Comparison of ENCODE assay signal across 32 cellular contexts in genomic region chr6:24072038-24072746, GRCh38. TPM values are rescaled to one million over a fixed set of nuclear protein-coding genes. Genes with fewer than 3 reads are reported as not detected.
DNase-seq lines count a peak whose midpoint lies in the region; ATAC-seq, FAIRE-seq and TF ChIP-seq lines count a peak whose summit lies in the region.
"Had no signal": no experiment of that assay in that cellular context is flagged by ENCODE, and none has a peak within 500 bp of the region (broad histone marks: within the 10 kb centered on the region; RNA-seq: fewer than 3 reads in every experiment).

No MANE protein-coding gene starts in this region.

- intact Hi-C loops in GM12878 (cut with micrococcal nuclease; ENCODE audit: unreplicated experiment) = no loop called here

- no peak for TF ChIP-seq RAD21 in GM12878 (IDR thresholded peaks at IDR 0.05; ENCODE audit: insufficient read depth, low read depth, low read length)

- WGBS in GM12878 (ENCODE audit: insufficient coverage, insufficient replicate concordance, low lambda C conversion rate, missing lambda C conversion rate) = 23% methylated on average over 6 of the region's 6 CpGs

- H3K27me3 ChIP-seq in GM12878 (replicated peaks in 1 of 2; ENCODE audit: control insufficient read depth in 2 of 2, insufficient read depth in 2 of 2, low read length in 1 of 2) = no peaks in the 10 kb centered on the region
- H3K27me3 ChIP-seq: adrenal gland had no signal

- no TSS peak for BruUV-seq in GM12878 (replicated peaks; lab: Mats Ljungman, UMichigan)

- TF ChIP-seq CTCF in GM12865 (IDR thresholded peaks at IDR 0.05; ENCODE audit: insufficient read depth, low read depth, low read length, missing control alignments) (no peak), GM12878 (IDR thresholded peaks at IDR 0.05 in 2 of 3, conservative IDR thresholded peaks at IDR 0.05 in 1 of 3; ENCODE audit: control insufficient read depth in 2 of 3, extremely low read depth in 1 of 3, insufficient read depth in 1 of 3, low read depth in 3 of 3, low read length in 3 of 3) (no peak)

- DNase-seq in GM12865 (ENCODE audit: low read depth) (peak; percentile 41), GM12878 (ENCODE audit: low read depth, low spot score) (no peak), globus pallidus (ENCODE audit: low spot score) (no peak), G401 (ENCODE audit: low spot score) (no peak)
- DNase-seq in stimulated activated CD4-positive, alpha-beta T cell treated with anti-CD3 and anti-CD28 coated beads, Interleukin-4, amount 100 ng/mL, for 1 hour = no peak
- DNase-seq: activated CD4-positive, alpha-beta T cell treated with anti-CD3 and anti-CD28 coated beads, Interleukin-2, amount 50 U/mL, for 48 hours; activated naive CD4-positive, alpha-beta T cell treated with Interleukin-2 at 50 U/mL for 16 hours; adrenal gland; central memory CD4-positive, alpha-beta T cell; erythroblast; glutamatergic neuron; H9; mammary epithelial cell; NCI-H1417 treated with DMSO at 0.1 percent for 48 hours; NCI-H2029 treated with DMSO at 0.1 percent for 48 hours; NCI-H2227 treated with DMSO at 0.1 percent for 48 hours; NCI-H526 treated with DMSO at 0.1 percent for 48 hours; nephron progenitor cell; SHP77; stimulated activated naive CD4-positive, alpha-beta T cell had no signal

- no peak for FAIRE-seq in GM12878 (lab: Jason Lieb, UNC)
- FAIRE-seq: A549 had no signal

- no peak overlapping the region for H2AFZ ChIP-seq in GM12878 (ENCODE audit: control insufficient read depth, low read depth, low read length)

- no peaks in the 10 kb centered on the region for H3K4me1 ChIP-seq in GM12878 (ENCODE audit: control insufficient read depth, insufficient read depth, low read length)
- H3K4me1 ChIP-seq: A549, adrenal gland had no signal

- RAD21 ChIA-PET in GM12878 (lab: Charles Lee; ENCODE audit: unreplicated experiment) = interaction anchor here (1.0 kb wide), 1 partner anchor 211 kb away, joined by 3 read pairs; no protein-coding TSS in a partner anchor

- no peak overlapping the region for H3K9ac ChIP-seq in GM12878 (ENCODE audit: control insufficient read depth, insufficient read depth, low read length)

- H3K4me3 ChIP-seq in GM12865 (ENCODE audit: low read depth, low read length) (no peak overlapping the region), GM12878 (no peak overlapping the region)
- H3K4me3 ChIP-seq: A549, adrenal gland had no signal

- no peaks in the 10 kb centered on the region for H4K20me1 ChIP-seq in GM12878 (ENCODE audit: control insufficient read depth, insufficient read depth)

- ATAC-seq in GM19025 (IDR thresholded peaks at IDR 0.05; ENCODE audit: low read depth, unreplicated experiment) (peak; percentile 55), HG02885 (IDR thresholded peaks at IDR 0.05; ENCODE audit: poor library complexity, unreplicated experiment) (peak; percentile 63), GM12878 (peak; percentile 81), GM18909 (IDR thresholded peaks at IDR 0.05; ENCODE audit: poor library complexity, unreplicated experiment) (no peak)
- ATAC-seq: A549; activated CD4-positive, CD25-positive, alpha-beta regulatory T cell treated with anti-CD3 and anti-CD28 coated beads, Interleukin-2, amount 50 U/mL, for 24 hours; Panc1 had no signal

- H3K9me3 ChIP-seq in GM12878 (replicated peaks; ENCODE audit: control insufficient read depth, insufficient read depth, low read length) = no peaks in the 10 kb centered on the region
- H3K9me3 ChIP-seq: A549, adrenal gland had no signal

- TF ChIP-seq EP300 in GM12878 (IDR thresholded peaks at IDR 0.05; ENCODE audit: borderline replicate concordance in 1 of 2, control insufficient read depth in 1 of 2, low read depth in 2 of 2, low read length in 2 of 2) = no peak

- H3K4me2 ChIP-seq in GM12878 (ENCODE audit: control insufficient read depth, insufficient read depth) = no peak overlapping the region
- H3K4me2 ChIP-seq: A549 had no signal

- H3K27ac ChIP-seq in GM12878 (ENCODE audit: control insufficient read depth, insufficient read depth) = no peak overlapping the region
- H3K27ac ChIP-seq: A549, adrenal gland had no signal

- TF ChIP-seq POLR2A in GM12878 (IDR thresholded peaks at IDR 0.05; ENCODE audit: low read depth, low read length) = no peak

- SMC1A ChIA-PET in GM12878 (lab: Charles Lee; ENCODE audit: uncharacterized antibody, unreplicated experiment) = interaction anchor here (0.6 to 1.3 kb wide), 5 partner anchors 9 to 86 kb away, joined by 3 to 4 read pairs (median 3); no protein-coding TSS in a partner anchor

- CTCF ChIA-PET in GM12878 (lab: Yijun Ruan, JAX) = no interaction called here

- in situ Hi-C loops in GM12878 (cut with MboI) (loop anchor here (25.0 kb wide), 1 partner anchor 640 kb away; the partner anchor contains the start of gene C6orf62), G401 (cut with HindIII; ENCODE audit: low sequenced_read_pairs) (no loop called here)

- H3K79me2 ChIP-seq in GM12878 (ENCODE audit: control insufficient read depth, insufficient read depth, low read length) = no peaks in the 10 kb centered on the region

- H3K36me3 ChIP-seq in GM12878 (ENCODE audit: control insufficient read depth in 2 of 2, insufficient read depth in 2 of 2, low read length in 1 of 2) = no peaks in the 10 kb centered on the region
- H3K36me3 ChIP-seq: adrenal gland had no signal

- POLR2A ChIA-PET in GM12878 (lab: Charles Lee) = no interaction called here

TF ChIP-seq in GM12878, 131 proteins besides CTCF, POLR2A, EP300 and RAD21 (continues in another document):
- no peak for TF ChIP-seq BACH1 (IDR thresholded peaks at IDR 0.05; ENCODE audit: borderline replicate concordance)
- no peak for TF ChIP-seq TARDBP (IDR thresholded peaks at IDR 0.05; ENCODE audit: borderline replicate concordance)
- TF ChIP-seq WRNIP1 (IDR thresholded peaks at IDR 0.05; ENCODE audit: borderline replicate concordance, low read depth, low read length) = no peak
- no peak for TF ChIP-seq CHD4 (IDR thresholded peaks at IDR 0.05)
- no peak for TF ChIP-seq ATF3 (IDR thresholded peaks at IDR 0.05; ENCODE audit: borderline replicate concordance, extremely low read depth, low read depth, low read length)
- no peak for TF ChIP-seq PAX5 (IDR thresholded peaks at IDR 0.05; ENCODE audit: borderline replicate concordance, low read depth, low read length)
- TF ChIP-seq ELK1 (IDR thresholded peaks at IDR 0.05; ENCODE audit: low read depth, low read length) = no peak
- TF ChIP-seq E4F1 (IDR thresholded peaks at IDR 0.05; ENCODE audit: borderline replicate concordance, partially characterized antibody) = no peak
- no peak for TF ChIP-seq NBN (IDR thresholded peaks at IDR 0.05)
- no peak for TF ChIP-seq FOXK2 (IDR thresholded peaks at IDR 0.05)
- no peak for TF ChIP-seq SMAD5 (IDR thresholded peaks at IDR 0.05; ENCODE audit: low read depth)

RNA-seq across cellular contexts. Expression of gene NRSN1, which starts 53.8 kb away (rescaled TPM):
- not detected in 2 replicates for total RNA-seq in GM12878 (2013; cell fraction: nucleolus; rRNA removed)
- not detected in 2 replicates for total RNA-seq in GM12878 (2014; rRNA removed)
- not detected in 2 replicates for total RNA-seq in GM12878 (2014; rRNA removed; fragmentation: Illumina TruSeq; extraction: Trizol)
- not detected in 2 replicates for total RNA-seq in GM12878 (2021)
- polyA plus RNA-seq in GM12878 (2011; ENCODE audit: low read depth) = not detected
- not detected in 2 replicates for polyA plus RNA-seq in GM12878 (2011; rRNA removed)
- polyA plus RNA-seq in GM12878 (2011; cell fraction: cytosol; rRNA removed) = not detected in 2 replicates
- polyA plus RNA-seq in GM12878 (2011; cell fraction: nucleus; rRNA removed) = not detected in 2 replicates
- polyA plus RNA-seq in GM12878 (2012) = not detected in 2 replicates
- polyA plus RNA-seq in GM12878 (2014; fragmentation: Illumina TruSeq; extraction: Trizol) = not detected in 2 replicates
- polyA plus RNA-seq in GM12878 (2014; fragmentation: Nextera tagmentation; extraction: Ambion mirVana) = not detected
- polyA plus RNA-seq in GM12878 (2014; rRNA removed) = not detected in 2 replicates
- not detected for polyA plus RNA-seq in GM12878 (2016; fragmentation: Nextera tagmentation; extraction: Ambion mirVana)
- not detected in 2 replicates for polyA minus RNA-seq in GM12878 (2011; rRNA and poly(A)+ RNA removed)
- polyA minus RNA-seq in GM12878 (2011; cell fraction: cytosol; rRNA and poly(A)+ RNA removed) = not detected in 2 replicates
- polyA minus RNA-seq in GM12878 (2011; cell fraction: nucleus; rRNA and poly(A)+ RNA removed) = not detected in 2 replicates
- not detected in 2 replicates for total RNA-seq in G401 (2014; rRNA removed; shearing (Covaris generic))
- total RNA-seq: activated T-helper 1 cell treated with anti-CD3 and anti-CD28 coated beads, Interleukin-12 subunit alpha, Interleukin-12 subunit beta, Interleukin-2, Interleukin-4 antibody, amounts not matched to agents 30 ng/mL and 10 ng/mL and 1 ng/mL, durations not matched to agents 14 hours and 24 hours and 36 hours; Daoy; H9; mammary epithelial cell; osteocyte; skeletal muscle tissue; T-helper 2 cell treated with Interferon-gamma antibody and Interleukin-4, amounts not matched to agents 100 ng/mL and 5 ng/mL, for 36 hours; ureter had no signal
- polyA plus RNA-seq: A549, mammary epithelial cell had no signal
